Comparison of ENCODE assay signal across 23 cellular contexts in genomic region chr4:68077737-68078136, GRCh38. TPM values are rescaled to one million over a fixed set of nuclear protein-coding genes. Genes with fewer than 3 reads are reported as not detected.
"Had no signal": no experiment of that assay in that cellular context is flagged by ENCODE, and none has a peak within 500 bp of the region (broad histone marks: within the 10 kb centered on the region; RNA-seq: fewer than 3 reads in every experiment).

No MANE protein-coding gene starts in this region.

- H3K9me3 ChIP-seq: ovary, thoracic aorta, transverse colon had no signal

- H3K4me3 Mint-ChIP-seq: naive thymus-derived CD8-positive, alpha-beta T cell; stimulated activated naive CD8-positive, alpha-beta T cell treated with anti-CD3 and anti-CD28 coated beads, Interleukin-15, amount 100 ng/mL, for 72 hours had no signal

- H3K36me3 ChIP-seq: ovary, thoracic aorta, transverse colon had no signal

- DNase-seq: effector CD8-positive, alpha-beta T cell; foreskin melanocyte; head of caudate nucleus; hippocampal formation; kidney glomerular epithelial cell; mesendoderm; naive thymus-derived CD8-positive, alpha-beta T cell; ovary; small intestine; stimulated activated CD4-positive, alpha-beta T cell treated with anti-CD3 and anti-CD28 coated beads, Interleukin-2, amount 100 ng/mL, for 48 hours; stimulated activated naive CD8-positive, alpha-beta T cell treated with anti-CD3 and anti-CD28 coated beads, Interleukin-15, amount 100 ng/mL, for 72 hours; transverse colon had no signal

- ATAC-seq: naive thymus-derived CD8-positive, alpha-beta T cell; right cardiac atrium; stimulated activated naive CD8-positive, alpha-beta T cell treated with anti-CD3 and anti-CD28 coated beads, Interleukin-15, amount 100 ng/mL, for 72 hours had no signal

- H3K4me1 Mint-ChIP-seq: naive thymus-derived CD8-positive, alpha-beta T cell; stimulated activated naive CD8-positive, alpha-beta T cell treated with anti-CD3 and anti-CD28 coated beads, Interleukin-15, amount 100 ng/mL, for 72 hours had no signal

- H3K27ac ChIP-seq: coronary artery, ovary, thoracic aorta, transverse colon had no signal

- H3K27ac Mint-ChIP-seq: naive thymus-derived CD8-positive, alpha-beta T cell; progenitor cell of endocrine pancreas; stimulated activated naive CD8-positive, alpha-beta T cell treated with anti-CD3 and anti-CD28 coated beads, Interleukin-15, amount 100 ng/mL, for 72 hours had no signal

- H3K4me3 ChIP-seq: coronary artery, ovary, thoracic aorta, transverse colon had no signal

- H3K27me3 Mint-ChIP-seq: progenitor cell of endocrine pancreas had no signal

- H3K27me3 ChIP-seq: ovary, transverse colon had no signal

- H3K4me1 ChIP-seq: transverse colon had no signal

- H3K36me3 Mint-ChIP-seq: naive thymus-derived CD8-positive, alpha-beta T cell had no signal

RNA-seq across cellular contexts. Expression of gene TMPRSS11F, which starts 51.9 kb away (rescaled TPM):
- total RNA-seq: chondrocyte; dermis microvascular lymphatic vessel endothelial cell; liver; lung microvascular endothelial cell; mononuclear cell; naive thymus-derived CD8-positive, alpha-beta T cell; ovary; progenitor cell of endocrine pancreas; right cardiac atrium; transverse colon; urinary bladder had no signal
- polyA plus RNA-seq: liver; naive thymus-derived CD8-positive, alpha-beta T cell; neural cell; ovary; right cardiac atrium; small intestine; urinary bladder had no signal
